1 cellular context compared by ENCODE assay signal in the genomic region with DNA sequence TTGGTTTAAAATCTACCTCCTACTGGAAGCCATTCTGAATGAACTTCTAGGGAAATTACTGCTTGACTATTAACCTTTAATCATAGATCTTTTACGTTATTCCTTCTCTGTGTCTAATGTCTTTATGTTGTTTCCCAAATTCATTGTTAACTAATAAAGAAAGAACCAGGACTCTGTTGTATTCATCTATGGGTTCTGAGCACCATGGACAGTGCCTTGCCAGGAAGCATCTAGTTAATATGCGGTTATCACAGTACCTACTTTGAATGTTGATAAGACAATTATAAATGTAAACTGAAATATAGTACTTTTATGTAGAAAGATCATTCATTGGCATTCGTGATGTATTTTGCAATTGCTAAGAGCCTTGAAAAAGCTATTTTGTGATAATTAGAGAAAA.
A peak's percentile ranks its signal among the peaks of the same experiment; 100 is the strongest.
TF ChIP-seq lines count a peak whose summit lies in the region.

No MANE protein-coding gene starts in this region.

TF ChIP-seq in HepG2, 621 proteins besides CTCF, POLR2A, EP300 and RAD21:
- TF ChIP-seq, protein P1, sequence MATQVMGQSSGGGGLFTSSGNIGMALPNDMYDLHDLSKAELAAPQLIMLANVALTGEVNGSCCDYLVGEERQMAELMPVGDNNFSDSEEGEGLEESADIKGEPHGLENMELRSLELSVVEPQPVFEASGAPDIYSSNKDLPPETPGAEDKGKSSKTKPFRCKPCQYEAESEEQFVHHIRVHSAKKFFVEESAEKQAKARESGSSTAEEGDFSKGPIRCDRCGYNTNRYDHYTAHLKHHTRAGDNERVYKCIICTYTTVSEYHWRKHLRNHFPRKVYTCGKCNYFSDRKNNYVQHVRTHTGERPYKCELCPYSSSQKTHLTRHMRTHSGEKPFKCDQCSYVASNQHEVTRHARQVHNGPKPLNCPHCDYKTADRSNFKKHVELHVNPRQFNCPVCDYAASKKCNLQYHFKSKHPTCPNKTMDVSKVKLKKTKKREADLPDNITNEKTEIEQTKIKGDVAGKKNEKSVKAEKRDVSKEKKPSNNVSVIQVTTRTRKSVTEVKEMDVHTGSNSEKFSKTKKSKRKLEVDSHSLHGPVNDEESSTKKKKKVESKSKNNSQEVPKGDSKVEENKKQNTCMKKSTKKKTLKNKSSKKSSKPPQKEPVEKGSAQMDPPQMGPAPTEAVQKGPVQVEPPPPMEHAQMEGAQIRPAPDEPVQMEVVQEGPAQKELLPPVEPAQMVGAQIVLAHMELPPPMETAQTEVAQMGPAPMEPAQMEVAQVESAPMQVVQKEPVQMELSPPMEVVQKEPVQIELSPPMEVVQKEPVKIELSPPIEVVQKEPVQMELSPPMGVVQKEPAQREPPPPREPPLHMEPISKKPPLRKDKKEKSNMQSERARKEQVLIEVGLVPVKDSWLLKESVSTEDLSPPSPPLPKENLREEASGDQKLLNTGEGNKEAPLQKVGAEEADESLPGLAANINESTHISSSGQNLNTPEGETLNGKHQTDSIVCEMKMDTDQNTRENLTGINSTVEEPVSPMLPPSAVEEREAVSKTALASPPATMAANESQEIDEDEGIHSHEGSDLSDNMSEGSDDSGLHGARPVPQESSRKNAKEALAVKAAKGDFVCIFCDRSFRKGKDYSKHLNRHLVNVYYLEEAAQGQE (IDR thresholded peaks at IDR 0.05; ENCODE audit: borderline replicate concordance in 1 of 2, low read depth in 1 of 2, low read length in 2 of 2): peak; percentile 15 to 90
- no peak for TF ChIP-seq AKAP8 (CRISPR knock-in tag; IDR thresholded peaks at IDR 0.05)
- TF ChIP-seq MIER2 (CRISPR knock-in tag; IDR thresholded peaks at IDR 0.05): peak; percentile 58; the same call in 1 of the 2 replicates
